2 cellular contexts compared by ENCODE assay signal in the genomic region with DNA sequence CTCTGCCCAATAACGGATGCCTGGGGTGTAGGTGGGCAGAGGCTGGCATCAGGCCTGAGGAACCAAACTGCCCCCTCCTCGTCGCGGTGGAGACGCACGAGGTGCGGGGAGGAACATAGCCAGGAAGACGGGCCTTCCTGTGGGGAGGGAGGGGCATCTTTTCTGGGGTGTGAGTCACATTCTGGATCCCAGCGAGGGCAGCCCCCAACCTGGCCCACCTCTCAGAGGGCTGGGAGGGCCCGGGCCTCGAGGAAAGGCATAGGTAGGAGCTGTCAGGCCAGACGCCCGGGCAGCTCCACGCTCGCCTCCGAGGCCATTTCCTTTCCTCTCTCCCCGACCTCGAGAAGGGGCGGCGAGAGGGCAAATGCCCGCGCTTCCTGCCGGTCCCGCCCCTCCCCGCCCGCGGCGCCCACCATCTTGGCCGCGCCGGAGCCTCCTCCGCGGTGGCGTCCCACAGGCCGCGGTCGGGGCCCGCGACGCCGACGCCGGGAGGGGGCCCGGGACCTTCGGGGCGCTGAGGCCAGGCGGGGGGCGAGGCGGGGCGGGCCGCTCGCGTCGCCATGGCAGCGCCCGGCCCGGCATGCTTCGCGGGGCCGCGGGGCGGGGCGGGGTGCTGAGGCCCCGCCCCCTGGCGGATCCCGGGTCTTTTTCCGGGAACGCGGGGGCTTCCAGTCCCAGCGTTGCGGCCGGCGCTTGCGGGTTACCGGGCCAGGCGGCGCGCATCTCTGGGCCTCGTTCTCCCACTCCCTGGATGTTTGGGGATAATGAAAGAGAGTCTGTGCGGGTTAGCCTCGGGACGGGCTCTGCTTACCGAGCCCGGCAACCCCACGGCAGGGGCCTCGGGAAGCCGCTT.
TF ChIP-seq lines count a peak whose summit lies in the region.

No MANE protein-coding gene starts in this region.

TF ChIP-seq in A549, 52 proteins besides CTCF, POLR2A, EP300 and RAD21 (continued from another document and continues in another):
- peak; percentile 82; the same call in 1 of the 2 replicates for TF ChIP-seq HOXA7 (CRISPR knock-in tag; IDR thresholded peaks at IDR 0.05)
- peak; percentile 94 for TF ChIP-seq TFCP2L1 (CRISPR knock-in tag; IDR thresholded peaks at IDR 0.05)
- no peak for TF ChIP-seq REST (IDR thresholded peaks at IDR 0.05)
- TF ChIP-seq ATOH8 (CRISPR knock-in tag; IDR thresholded peaks at IDR 0.05; ENCODE audit: low read depth) = peak; percentile 97
- peak; percentile 87; the same call in 1 of the 2 replicates for TF ChIP-seq ZNF302 (CRISPR knock-in tag; IDR thresholded peaks at IDR 0.05)
- no peak for TF ChIP-seq CHD4 (IDR thresholded peaks at IDR 0.05; ENCODE audit: borderline replicate concordance)
- no peak for TF ChIP-seq ELK1 (IDR thresholded peaks at IDR 0.05; ENCODE audit: low read depth, low read length)
- no peak for TF ChIP-seq ZC3H11A (IDR thresholded peaks at IDR 0.05)
- peak; percentile 33; the same call in 1 of the 2 replicates for TF ChIP-seq PHF8 (IDR thresholded peaks at IDR 0.05; ENCODE audit: borderline replicate concordance, low read depth)
- TF ChIP-seq HES2 (IDR thresholded peaks at IDR 0.05) = no peak
- TF ChIP-seq JUN (IDR thresholded peaks at IDR 0.05) = peak; percentile 49 to 86
- TF ChIP-seq EHMT2 (IDR thresholded peaks at IDR 0.05; ENCODE audit: low read depth) = no peak
- TF ChIP-seq ZSCAN20 (CRISPR knock-in tag; IDR thresholded peaks at IDR 0.05) = no peak; the same call in 1 of the 2 replicates
- no peak for TF ChIP-seq KDM1A (IDR thresholded peaks at IDR 0.05; ENCODE audit: low read depth)
- TF ChIP-seq NPAS2 (CRISPR knock-in tag; IDR thresholded peaks at IDR 0.05; ENCODE audit: borderline replicate concordance) = no peak
- TF ChIP-seq ZFP36 (IDR thresholded peaks at IDR 0.05; ENCODE audit: borderline replicate concordance, partially characterized antibody) = no peak
- TF ChIP-seq NR3C1 (IDR thresholded peaks at IDR 0.05) = no peak
- no peak for TF ChIP-seq MAZ (IDR thresholded peaks at IDR 0.05; ENCODE audit: borderline replicate concordance, low read depth, low read length)
- no peak for TF ChIP-seq HMGXB4 (CRISPR knock-in tag; IDR thresholded peaks at IDR 0.05; ENCODE audit: borderline replicate concordance)
- TF ChIP-seq HEYL (CRISPR knock-in tag; IDR thresholded peaks at IDR 0.05) = peak; percentile 68; the same call in 1 of the 2 replicates
- TF ChIP-seq SREBF2 (IDR thresholded peaks at IDR 0.05) = no peak
- TF ChIP-seq, protein P1, sequence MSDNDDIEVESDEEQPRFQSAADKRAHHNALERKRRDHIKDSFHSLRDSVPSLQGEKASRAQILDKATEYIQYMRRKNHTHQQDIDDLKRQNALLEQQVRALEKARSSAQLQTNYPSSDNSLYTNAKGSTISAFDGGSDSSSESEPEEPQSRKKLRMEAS (IDR thresholded peaks at IDR 0.05) = peak; percentile 99
- no peak for TF ChIP-seq FOSB (CRISPR knock-in tag; IDR thresholded peaks at IDR 0.05)

TF ChIP-seq in PFSK-1, 5 proteins besides CTCF, POLR2A, EP300 and RAD21 (continued from another document):
- TF ChIP-seq REST (IDR thresholded peaks at IDR 0.05; ENCODE audit: insufficient read depth in 1 of 2, low read depth in 2 of 2, low read length in 2 of 2) = 0 out of 4 replicates have a peak, but pooled peaks of 1 of the 2 experiments have one; percentile 34
